ENCODE assay signal across 8 cellular contexts in the genomic region with DNA sequence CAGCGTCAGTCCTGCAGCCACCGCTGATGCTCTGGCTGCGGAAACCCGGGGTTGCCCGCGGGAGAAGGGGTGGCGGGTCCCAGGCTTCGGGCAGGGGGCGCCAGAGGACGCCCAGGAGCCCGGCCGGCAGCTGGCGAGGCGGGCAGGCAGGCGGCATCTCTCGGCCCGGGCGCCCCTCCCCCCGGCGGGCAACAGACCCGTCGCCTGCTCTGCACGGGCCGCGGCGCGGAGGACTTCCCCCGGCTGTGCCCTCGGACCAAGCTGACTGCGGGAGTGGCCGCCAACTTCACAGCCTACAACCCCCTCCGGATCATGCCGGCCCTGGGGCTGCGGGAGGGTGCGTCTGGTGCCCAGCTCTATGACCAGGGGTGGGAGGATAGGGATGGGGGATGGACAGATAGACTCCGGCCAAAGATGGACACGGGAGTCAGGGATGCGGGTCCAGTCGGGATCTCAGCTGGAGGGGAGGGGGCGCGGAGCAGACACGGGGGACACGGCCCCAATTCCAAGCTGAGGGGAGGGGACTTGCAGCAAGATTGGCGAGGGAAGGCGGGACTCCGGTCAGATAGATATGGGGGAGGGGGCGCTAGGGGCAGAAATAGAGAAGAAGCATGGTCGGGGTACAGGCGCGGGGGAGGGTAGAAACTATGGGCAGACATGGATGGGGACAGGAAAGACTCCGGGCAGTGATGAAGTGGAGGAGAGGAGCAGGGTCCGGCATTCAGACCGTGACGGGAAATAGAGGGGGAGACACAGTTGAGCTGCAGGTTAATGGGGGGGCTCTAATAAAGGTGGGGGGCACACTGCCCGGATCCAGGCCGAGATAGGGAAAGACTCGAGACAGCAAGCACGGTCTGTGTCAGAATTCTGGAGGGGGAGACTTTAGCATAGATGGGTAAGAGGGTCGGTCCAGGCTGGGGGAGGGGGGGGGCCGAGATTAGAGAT. TPM values are rescaled to one million over a fixed set of nuclear protein-coding genes. Genes with fewer than 3 reads are reported as not detected.
DNase-seq lines count a peak whose midpoint lies in the region; ATAC-seq and TF ChIP-seq lines count a peak whose summit lies in the region.

No MANE protein-coding gene starts in this region.

- no peaks in the 10 kb centered on the region for H3K9me3 Mint-ChIP-seq in activated CD4-positive, alpha-beta memory T cell treated with anti-CD3 and anti-CD28 coated beads, Interleukin-2, amount 10 ng/mL, durations not matched to agents 7 days and 5 days
- H3K9me3 Mint-ChIP-seq in memory B cell, result no peaks in the 10 kb centered on the region

- no peak overlapping the region for H3K27ac ChIP-seq in effector memory CD4-positive, alpha-beta T cell (ENCODE audit: insufficient read depth, low read length, poor library complexity, severe bottlenecking)

- peak overlapping the region; percentile 59 for H3K4me3 Mint-ChIP-seq in activated CD4-positive, alpha-beta memory T cell treated with anti-CD3 and anti-CD28 coated beads, Interleukin-2, amount 10 ng/mL, durations not matched to agents 7 days and 5 days
- H3K4me3 Mint-ChIP-seq in memory B cell, result peak overlapping the region; percentile 92

- peak; percentile 48 for ATAC-seq in memory B cell (ENCODE audit: low read depth)
- no peak for ATAC-seq in HG03196 (IDR thresholded peaks at IDR 0.05; ENCODE audit: unreplicated experiment)

- H3K27ac Mint-ChIP-seq in activated CD4-positive, alpha-beta memory T cell treated with anti-CD3 and anti-CD28 coated beads, Interleukin-2, amount 10 ng/mL, durations not matched to agents 7 days and 5 days, result no peak overlapping the region
- no peak overlapping the region for H3K27ac Mint-ChIP-seq in memory B cell

- peaks cover 6% of the 10 kb centered on the region for H3K27me3 ChIP-seq in effector memory CD4-positive, alpha-beta T cell (replicated peaks; ENCODE audit: control insufficient read depth, insufficient read depth, low read length, poor library complexity, severe bottlenecking)

- H3K36me3 Mint-ChIP-seq in activated CD4-positive, alpha-beta memory T cell treated with anti-CD3 and anti-CD28 coated beads, Interleukin-2, amount 10 ng/mL, durations not matched to agents 7 days and 5 days (ENCODE audit: low read depth), result no peaks in the 10 kb centered on the region
- no peaks in the 10 kb centered on the region for H3K36me3 Mint-ChIP-seq in memory B cell

- CTCF ChIA-PET in activated CD4-positive, alpha-beta memory T cell treated with anti-CD3 and anti-CD28 coated beads, Interleukin-2, amount 10 ng/mL, durations not matched to agents 7 days and 5 days (lab: Charles Lee), result interaction anchor here (0.6 to 4.4 kb wide), 8 partner anchors 12 to 355 kb away, joined by 3 to 28 read pairs (median 6); no protein-coding TSS in a partner anchor

- peak overlapping the region; percentile 67 for H3K4me3 ChIP-seq in AG09309 (ENCODE audit: control insufficient read depth, low read depth, low read length)
- H3K4me3 ChIP-seq in effector memory CD4-positive, alpha-beta T cell (ENCODE audit: insufficient read depth, low read depth, low read length, poor library complexity, severe bottlenecking), result peak overlapping the region; percentile 72

- DNase-seq in AG09309 (ENCODE audit: low read depth) (no peak), H4 (ENCODE audit: low spot score) (peak; percentile 59), NCI-H526 treated with DMSO at 0.1 percent for 48 hours (lab: John Stamatoyannopoulos, UW) (peak; percentile 55), memory B cell (ENCODE audit: low spot score in 2 of 2) (peak; percentile 68 to 76)
- peak; percentile 67 for DNase-seq in activated CD4-positive, alpha-beta memory T cell treated with anti-CD3 and anti-CD28 coated beads, Interleukin-2, amount 10 ng/mL, durations not matched to agents 7 days and 5 days
- peak; percentile 46 to 62 (median 49) for DNase-seq in effector memory CD4-positive, alpha-beta T cell
- peak; percentile 54 to 57 for DNase-seq in stimulated activated CD8-positive, alpha-beta memory T cell treated with anti-CD3 and anti-CD28 coated beads, Interleukin-2, amount 100 ng/mL, for 48 hours (ENCODE audit: low read depth in 2 of 2)

- TF ChIP-seq CTCF in AG09309 (IDR thresholded peaks at IDR 0.05; ENCODE audit: control insufficient read depth, insufficient read depth, low read depth, low read length, missing control alignments), result peak; percentile 64

- POLR2A ChIA-PET in activated CD4-positive, alpha-beta memory T cell treated with anti-CD3 and anti-CD28 coated beads, Interleukin-2, amount 10 ng/mL, durations not matched to agents 7 days and 5 days (lab: Charles Lee), result interaction anchor here (1.2 to 2.4 kb wide), 3 partner anchors 9 to 118 kb away, joined by 3 to 6 read pairs (median 4); a partner anchor contains a TSS

- H3K9me3 ChIP-seq in effector memory CD4-positive, alpha-beta T cell (ENCODE audit: control insufficient read depth, low read length), result no peaks in the 10 kb centered on the region

- peaks cover 60% of the 10 kb centered on the region for H3K27me3 Mint-ChIP-seq in activated CD4-positive, alpha-beta memory T cell treated with anti-CD3 and anti-CD28 coated beads, Interleukin-2, amount 10 ng/mL, durations not matched to agents 7 days and 5 days
- peaks cover 3% of the 10 kb centered on the region for H3K27me3 Mint-ChIP-seq in memory B cell

- H3K4me1 ChIP-seq in effector memory CD4-positive, alpha-beta T cell (ENCODE audit: control insufficient read depth, insufficient read depth, low read length, poor library complexity, severe bottlenecking), result peaks cover 39% of the 10 kb centered on the region

- H3K4me1 Mint-ChIP-seq in activated CD4-positive, alpha-beta memory T cell treated with anti-CD3 and anti-CD28 coated beads, Interleukin-2, amount 10 ng/mL, durations not matched to agents 7 days and 5 days, result peaks cover 29% of the 10 kb centered on the region
- peaks cover 23% of the 10 kb centered on the region for H3K4me1 Mint-ChIP-seq in memory B cell

- no peaks in the 10 kb centered on the region for H3K36me3 ChIP-seq in effector memory CD4-positive, alpha-beta T cell (ENCODE audit: control insufficient read depth, insufficient read depth, low read length)

RNA-seq across cellular contexts. Expression of a gene that starts 1.1 kb away (rescaled TPM):
- total RNA-seq in H4 (2014; rRNA removed; shearing (Covaris generic)), result 2.4 and 3.5 TPM in 2 replicates
- total RNA-seq in activated CD4-positive, alpha-beta memory T cell treated with anti-CD3 and anti-CD28 coated beads, Interleukin-2, amount 10 ng/mL, durations not matched to agents 7 days and 5 days, result under 1 TPM; 0.68 to 0.81 TPM

RNA-seq across cellular contexts. Expression of a gene that starts 52.8 kb away (rescaled TPM):
- 3.6 and 9.9 TPM in 2 replicates for total RNA-seq in H4 (2014; rRNA removed; shearing (Covaris generic))
- total RNA-seq in activated CD4-positive, alpha-beta memory T cell treated with anti-CD3 and anti-CD28 coated beads, Interleukin-2, amount 10 ng/mL, durations not matched to agents 7 days and 5 days, result under 1 TPM; 0.08 to 0.15 TPM

RNA-seq across cellular contexts. Expression of a gene that starts 59.2 kb away (rescaled TPM):
- 9.2 and 12.2 TPM in 2 replicates for total RNA-seq in H4 (2014; rRNA removed; shearing (Covaris generic))
- not detected for total RNA-seq in activated CD4-positive, alpha-beta memory T cell treated with anti-CD3 and anti-CD28 coated beads, Interleukin-2, amount 10 ng/mL, durations not matched to agents 7 days and 5 days

Comparison
In these comparisons a context has a peak if more than half of its experiments do, and no peak if none do; other contexts are left out.
1. RNA of a gene that starts 59.2 kb away (total RNA-seq): 9.2 to 12.2 TPM in H4; not detected in activated CD4-positive, alpha-beta memory T cell treated with anti-CD3 and anti-CD28 coated beads, Interleukin-2, amount 10 ng/mL, durations not matched to agents 7 days and 5 days; every median in the first group is over 10 times any median in the second.